In the genomic region with DNA sequence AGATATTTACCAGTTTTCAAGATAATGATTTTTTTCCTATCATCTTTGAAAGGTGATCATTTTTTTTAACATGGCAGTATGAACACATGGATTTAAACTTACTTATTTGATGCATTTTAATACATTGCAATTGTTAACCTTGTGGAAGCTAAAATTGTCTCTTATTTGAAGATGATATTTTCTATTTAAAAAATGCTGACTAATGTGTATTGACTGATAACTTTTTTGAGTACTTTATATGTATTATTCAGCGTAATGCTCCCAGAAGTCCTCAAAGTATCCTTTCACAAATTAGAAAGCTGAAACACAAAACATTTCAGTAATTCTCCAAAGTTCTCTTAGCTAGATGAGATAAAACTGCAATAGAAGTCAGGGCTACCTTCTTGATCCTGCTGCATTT, we compare ENCODE assay signal across 9 cellular contexts.
"Had no signal": no experiment of that assay in that cellular context is flagged by ENCODE, and none has a peak within 500 bp of the region (broad histone marks: within the 10 kb centered on the region; RNA-seq: fewer than 3 reads in every experiment).

No MANE protein-coding gene starts in this region.

- DNase-seq: GM23248, GOT3, H9, HCEC 1CT, Karpas-422, KBM-7 had no signal

- H3K4me3 ChIP-seq: GM23248 had no signal

- H3K9ac ChIP-seq: GM23248, KMS-11 had no signal

- H3K27ac ChIP-seq: GM23248, KMS-11 had no signal

- FAIRE-seq: H54, HTR-8/SVneo had no signal

- H2AFZ ChIP-seq: GM23248 had no signal

- H3K4me2 ChIP-seq: KMS-11 had no signal
